Comparison of ENCODE assay signal across 22 cellular contexts in genomic region chr2:106782658-106783057, GRCh38.
"Had no signal": no experiment of that assay in that cellular context is flagged by ENCODE, and none has a peak within 500 bp of the region (broad histone marks: within the 10 kb centered on the region; RNA-seq: fewer than 3 reads in every experiment).

No MANE protein-coding gene starts in this region.

- H3K9me3 ChIP-seq: prostate gland, sigmoid colon, thoracic aorta, transverse colon had no signal

- H3K27me3 ChIP-seq: foreskin keratinocyte, left lung, sigmoid colon, stomach, transverse colon had no signal

- DNase-seq: cortex of kidney; effector memory CD4-positive, alpha-beta T cell; head of caudate nucleus; hippocampal formation; left lung; mesenchymal stem cell; midbrain; retina; sigmoid colon; stimulated activated CD4-positive, alpha-beta T cell treated with anti-CD3 and anti-CD28 coated beads, Interleukin-12 subunit alpha, Interleukin-12 subunit beta, amount 100 ng/mL, for 4 hours; stimulated activated naive CD4-positive, alpha-beta T cell; stomach; substantia nigra; transverse colon had no signal

- H3K9ac ChIP-seq: parathyroid adenoma had no signal

- H3K4me3 ChIP-seq: left lung, lung, prostate gland, sigmoid colon, skin epidermis, stomach, thoracic aorta, transverse colon had no signal

- H3K27ac ChIP-seq: foreskin keratinocyte, left lung, parathyroid adenoma, prostate gland, sigmoid colon, skin epidermis, stomach, thoracic aorta, transverse colon had no signal

- FAIRE-seq: endometrium had no signal

- H3K36me3 ChIP-seq: left lung, prostate gland, sigmoid colon, stomach, thoracic aorta, transverse colon had no signal

- H3K4me1 ChIP-seq: foreskin keratinocyte, left lung, parathyroid adenoma, prostate gland, sigmoid colon, stomach, transverse colon had no signal

- ATAC-seq: foreskin keratinocyte; left lung; natural killer cell treated with Interleukin-12 subunit alpha and Interleukin-12 subunit beta and Interleukin-15 and Interleukin-18, amount 100 ng/mL, for 72 hours had no signal
